ENCODE assay signal across 11 cellular contexts in genomic region chr4:74475946-74476345, GRCh38. TPM values are rescaled to one million over a fixed set of nuclear protein-coding genes. Genes with fewer than 3 reads are reported as not detected.
"Had no signal": no experiment of that assay in that cellular context is flagged by ENCODE, and none has a peak within 500 bp of the region (broad histone marks: within the 10 kb centered on the region; RNA-seq: fewer than 3 reads in every experiment).

No MANE protein-coding gene starts in this region.

- H3K4me1 ChIP-seq: HAP-1 had no signal

- H2AFZ ChIP-seq: GM23248, GM23338 had no signal

- H3K36me3 ChIP-seq: HAP-1 had no signal

- FAIRE-seq: H1, H54 had no signal

- H3K4me2 ChIP-seq: GM23338 had no signal

- DNase-seq: GM23248, GOT3, H7, H9, HCEC 1CT, HFFc6 had no signal

- H3K9ac ChIP-seq: GM23248 had no signal

- H3K4me3 ChIP-seq: GM23248, GM23338, HAP-1 had no signal

- H3K9me3 ChIP-seq: HAP-1 had no signal

- H3K27ac ChIP-seq: GM23248 had no signal

- ATAC-seq: GM23338, HCT116 had no signal

RNA-seq across cellular contexts. Expression of gene AREG, which starts 31.0 kb away (rescaled TPM):
- total RNA-seq: GM23338, H1, H7 had no signal
- polyA plus RNA-seq: H1 had no signal
